Comparison of ENCODE assay signal across 8 cellular contexts in the genomic region with DNA sequence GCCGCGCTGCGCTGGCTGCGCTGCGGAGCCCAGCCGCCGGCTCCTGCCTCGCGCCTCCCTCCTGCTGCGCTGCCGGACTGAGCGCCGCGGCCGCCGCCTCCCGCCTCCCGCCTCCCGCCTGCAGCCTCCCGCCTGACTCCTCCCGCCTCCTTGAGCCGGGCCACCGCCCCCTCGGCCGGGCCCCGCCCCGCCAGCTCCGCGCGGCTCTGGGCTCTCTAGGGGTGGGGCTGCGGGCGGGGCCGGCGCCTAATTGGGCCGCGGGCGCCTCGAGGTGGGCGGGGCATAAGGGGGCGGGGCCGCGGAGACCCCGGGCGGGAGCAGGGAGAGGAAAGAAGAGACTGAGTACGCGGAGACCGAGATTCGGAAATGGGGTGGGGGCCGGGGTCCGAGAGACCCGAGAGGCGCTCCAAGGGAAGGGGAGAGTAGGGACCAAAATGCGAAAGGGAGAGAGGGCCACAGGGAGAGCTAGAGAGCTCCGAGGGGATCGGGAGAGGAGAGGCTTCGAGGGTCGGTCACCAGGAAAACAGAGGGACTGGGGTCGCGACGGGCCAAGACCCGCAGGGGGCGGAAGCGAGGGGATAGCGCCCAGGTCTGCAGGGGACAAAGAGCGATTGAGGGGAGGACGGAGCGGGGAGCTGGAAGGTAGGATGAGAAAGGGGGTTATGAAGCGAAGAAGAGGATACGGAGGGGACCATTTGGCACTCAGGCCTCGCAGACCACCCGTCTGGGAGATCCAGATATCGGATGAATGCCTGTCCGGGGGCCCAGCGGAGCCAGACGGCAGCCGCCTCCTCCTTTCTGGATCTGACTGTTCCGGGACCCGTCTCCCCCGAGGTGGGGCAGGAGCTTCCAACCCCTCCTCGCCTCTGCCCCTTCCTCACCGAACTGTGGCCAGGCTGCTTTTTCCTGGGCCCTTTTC. TPM values are rescaled to one million over a fixed set of nuclear protein-coding genes. Genes with fewer than 3 reads are reported as not detected.
DNase-seq lines count a peak whose midpoint lies in the region; ATAC-seq and TF ChIP-seq lines count a peak whose summit lies in the region.

A gene (minus strand): TSS at position 79 of the 919 bp plus-strand sequence. CDS start 255 bp downstream, outside the sequence.

- no peaks in the 10 kb centered on the region for H3K36me3 Mint-ChIP-seq in dendritic cell treated with granulocyte-macrophage colony-stimulating factor and Interleukin-4, amounts not matched to agents 40 ng/mL and 50 ng/mL, for 4 days (ENCODE audit: low read depth)

- peak; percentile 20 for TF ChIP-seq CTCF in AG04449 (IDR thresholded peaks at IDR 0.05; ENCODE audit: insufficient read depth, low read length, missing control alignments)
- TF ChIP-seq CTCF in right lobe of liver (IDR thresholded peaks at IDR 0.05) = no peak

- H3K9me3 ChIP-seq in right lobe of liver = no peaks in the 10 kb centered on the region

- peak within 1 kb of the TSS; percentile 60 for H3K4me3 ChIP-seq in AG04449 (ENCODE audit: low read depth, low read length)
- H3K4me3 ChIP-seq in right lobe of liver = peak within 1 kb of the TSS; percentile 25 to 34 (median 29)

- no peak for TF ChIP-seq POLR2A in right lobe of liver (IDR thresholded peaks at IDR 0.05)

- H3K4me1 Mint-ChIP-seq in dendritic cell treated with granulocyte-macrophage colony-stimulating factor and Interleukin-4, amounts not matched to agents 40 ng/mL and 50 ng/mL, for 4 days (ENCODE audit: low read depth) = peaks cover 30% of the 10 kb centered on the region

- no peak within 1 kb of the TSS for H3K27ac ChIP-seq in right lobe of liver

- POLR2A ChIA-PET in AG04449 (lab: Yijun Ruan, JAX) = interaction anchor here (0.6 to 1.0 kb wide), 3 partner anchors 59 to 95 kb away, joined by 3 to 4 read pairs (median 3); no protein-coding TSS in a partner anchor

- intact Hi-C loops in dendritic cell treated with granulocyte-macrophage colony-stimulating factor and Interleukin-4, amounts not matched to agents 40 ng/mL and 50 ng/mL, for 4 days (cut with micrococcal nuclease) = no loop called here
- intact Hi-C loops in right lobe of liver (cut with DNase I) = no loop called here

- peaks cover 0 to 17% (median 0%) of the 10 kb centered on the region in 4 donors for H3K4me1 ChIP-seq in right lobe of liver

- ATAC-seq in GM18909 (IDR thresholded peaks at IDR 0.05; ENCODE audit: poor library complexity, unreplicated experiment) = peak; percentile 82
- peak; percentile 91 for ATAC-seq in HG03280 (IDR thresholded peaks at IDR 0.05; ENCODE audit: unreplicated experiment)
- ATAC-seq in right lobe of liver = peak; percentile 97 to 99 (median 98)

- H3K36me3 ChIP-seq in right lobe of liver = no peaks in the 10 kb centered on the region

- H3K27ac Mint-ChIP-seq in dendritic cell treated with granulocyte-macrophage colony-stimulating factor and Interleukin-4, amounts not matched to agents 40 ng/mL and 50 ng/mL, for 4 days = peak within 1 kb of the TSS; percentile 46

- H3K27me3 Mint-ChIP-seq in dendritic cell treated with granulocyte-macrophage colony-stimulating factor and Interleukin-4, amounts not matched to agents 40 ng/mL and 50 ng/mL, for 4 days = peaks cover 89% of the 10 kb centered on the region

- CTCF ChIA-PET in AG04449 (lab: Yijun Ruan, JAX) = interaction anchor here (0.6 to 1.4 kb wide), 4 partner anchors 47 to 130 kb away, joined by 3 to 4 read pairs (median 3); no protein-coding TSS in a partner anchor

- H3K9me3 Mint-ChIP-seq in dendritic cell treated with granulocyte-macrophage colony-stimulating factor and Interleukin-4, amounts not matched to agents 40 ng/mL and 50 ng/mL, for 4 days = no peaks in the 10 kb centered on the region

- 4% methylated on average over 37 of the region's 81 CpGs for WGBS in right lobe of liver (ENCODE audit: insufficient coverage, low coverage, low lambda C conversion rate, missing lambda C conversion rate)

- H3K27me3 ChIP-seq in right lobe of liver = peaks cover 0 to 26% of the 10 kb centered on the region in 2 donors

- peak within 1 kb of the TSS; percentile 81 for H3K4me3 Mint-ChIP-seq in dendritic cell treated with granulocyte-macrophage colony-stimulating factor and Interleukin-4, amounts not matched to agents 40 ng/mL and 50 ng/mL, for 4 days

- DNase-seq in AG04449 (ENCODE audit: low read depth, low spot score) = no peak
- peak; percentile 70 for DNase-seq in NCI-H446 treated with DMSO at 0.1 percent for 48 hours (lab: John Stamatoyannopoulos, UW)
- DNase-seq in activated CD4-positive, alpha-beta T cell treated with anti-CD3 and anti-CD28 coated beads, Interleukin-2, amount 50 U/mL, for 1 hour = peak; percentile 82
- DNase-seq in right lobe of liver = peak; percentile 88 to 92 (median 90)
- DNase-seq in stimulated activated CD4-positive, alpha-beta T cell treated with anti-CD3 and anti-CD28 coated beads, Interleukin-2, amount 100 ng/mL, for 48 hours = peak; percentile 85 to 88

RNA-seq across cellular contexts. Expression of the gene that starts here (rescaled TPM):
- total RNA-seq in right lobe of liver = under 1 TPM in 4 of 6 experiments, not detected in 2; 0.31 to 0.62 (median 0.38) TPM

Comparison
In these comparisons a context has a peak if more than half of its experiments do, and no peak if none do; other contexts are left out.
1. Peak in DNase-seq, ATAC-seq and H3K4me3 ChIP-seq in right lobe of liver; RNA of the gene not detected or under 1 TPM.